Comparison of ENCODE assay signal across 22 cellular contexts in genomic region chr9:125969462-125969861, GRCh38.
A peak's percentile ranks its signal among the peaks of the same experiment; 100 is the strongest.
DNase-seq lines count a peak whose midpoint lies in the region; ATAC-seq and TF ChIP-seq lines count a peak whose summit lies in the region.
"Had no signal": no experiment of that assay in that cellular context is flagged by ENCODE, and none has a peak within 500 bp of the region (broad histone marks: within the 10 kb centered on the region; RNA-seq: fewer than 3 reads in every experiment).

No MANE protein-coding gene starts in this region.

- intact Hi-C loops in MCF 10A (cut with micrococcal nuclease) (no loop called here), breast epithelium (cut with DNase I; ENCODE audit: low total_unique reads) (no loop called here)

- BruUV-seq in MCF 10A (replicated peaks; lab: Mats Ljungman, UMichigan): no TSS peak

- no peak overlapping the region for H3K27ac ChIP-seq in breast epithelium
- no peak overlapping the region for H3K27ac ChIP-seq in lung (ENCODE audit: low read depth in 1 of 2, low read length in 1 of 2)
- H3K27ac ChIP-seq: 22Rv1, A549 had no signal

- TF ChIP-seq POLR2A in breast epithelium (IDR thresholded peaks at IDR 0.05): no peak

- H3K36me3 ChIP-seq in breast epithelium (no peaks in the 10 kb centered on the region), lung (ENCODE audit: control insufficient read depth in 2 of 2, insufficient read depth in 2 of 2, low read length in 2 of 2) (peaks cover 0 to 6% of the 10 kb centered on the region in 2 donors)

- H3K9me3 ChIP-seq in breast epithelium: peaks cover 0 to under 1% of the 10 kb centered on the region in 2 donors
- peaks cover 0 to 4% of the 10 kb centered on the region in 2 donors for H3K9me3 ChIP-seq in lung (ENCODE audit: control insufficient read depth in 2 of 2, insufficient read depth in 1 of 2, low read length in 1 of 2)
- H3K9me3 ChIP-seq: A549 had no signal

- TF ChIP-seq CTCF in MCF 10A (IDR thresholded peaks at IDR 0.05; ENCODE audit: unreplicated experiment): no peak
- TF ChIP-seq CTCF in breast epithelium (IDR thresholded peaks at IDR 0.05): no peak
- no peak for TF ChIP-seq CTCF in lung (IDR thresholded peaks at IDR 0.05; ENCODE audit: control extremely low read depth, extremely low read depth)
- no peak for TF ChIP-seq CTCF in osteocyte (IDR thresholded peaks at IDR 0.05)
- no peak for TF ChIP-seq CTCF in GM10266 (IDR thresholded peaks at IDR 0.05; ENCODE audit: control insufficient read depth, insufficient read depth, low read depth, missing control alignments)

- H3K9me3 Mint-ChIP-seq in MCF 10A (ENCODE audit: unreplicated experiment) (no peaks in the 10 kb centered on the region), osteocyte (ENCODE audit: unreplicated experiment) (no peaks in the 10 kb centered on the region)
- H3K9me3 Mint-ChIP-seq: CD8-positive, alpha-beta memory T cell; HFFc6 had no signal

- H3K36me3 Mint-ChIP-seq in MCF 10A (ENCODE audit: insufficient read depth, unreplicated experiment): peaks cover 20% of the 10 kb centered on the region
- peaks cover 13% of the 10 kb centered on the region for H3K36me3 Mint-ChIP-seq in osteocyte (ENCODE audit: unreplicated experiment)

- CTCF ChIA-PET in MCF 10A (lab: Yijun Ruan, JAX): no interaction called here

- POLR2A ChIA-PET in MCF 10A (lab: Yijun Ruan, JAX): no interaction called here

- no peak overlapping the region for H3K4me3 Mint-ChIP-seq in MCF 10A (ENCODE audit: unreplicated experiment)
- H3K4me3 Mint-ChIP-seq in osteocyte (ENCODE audit: unreplicated experiment): no peak overlapping the region
- H3K4me3 Mint-ChIP-seq: CD4-positive, CD25-positive, alpha-beta regulatory T cell; CD8-positive, alpha-beta memory T cell; HFFc6 had no signal

- H3K4me1 Mint-ChIP-seq in MCF 10A (ENCODE audit: insufficient read depth, unreplicated experiment) (peaks cover 16% of the 10 kb centered on the region), osteocyte (ENCODE audit: unreplicated experiment) (no peaks in the 10 kb centered on the region)

- no peaks in the 10 kb centered on the region for H3K4me1 ChIP-seq in breast epithelium
- peaks cover 0 to 2% of the 10 kb centered on the region in 2 donors for H3K4me1 ChIP-seq in lung (ENCODE audit: control insufficient read depth in 2 of 2, insufficient read depth in 2 of 2, low read length in 2 of 2)
- H3K4me1 ChIP-seq: A549 had no signal

- DNase-seq in MCF 10A (ENCODE audit: unreplicated experiment) (no peak), breast epithelium (ENCODE audit: low spot score in 2 of 2) (no peak), lung (ENCODE audit: low spot score) (peak; percentile 20), osteocyte (ENCODE audit: extremely low spot score, unreplicated experiment) (peak; percentile 66), NCI-H1436 (lab: John Stamatoyannopoulos, UW) (no peak), GM10266 (ENCODE audit: extremely low spot score) (no peak)
- DNase-seq: C1 segment of cervical spinal cord; CD4-positive, CD25-positive, alpha-beta regulatory T cell; CD8-positive, alpha-beta memory T cell; COR-L47; DMS 273 treated with DMSO at 0.1 percent for 48 hours; DMS53; DND-41; EL; GOT3; H7; HFFc6; IMR-90 had no signal

- H3K4me3 ChIP-seq in breast epithelium (no peak overlapping the region), lung (no peak overlapping the region)
- H3K4me3 ChIP-seq: A549 had no signal

- H3K27me3 Mint-ChIP-seq in MCF 10A (ENCODE audit: insufficient read depth, unreplicated experiment): no peaks in the 10 kb centered on the region
- no peaks in the 10 kb centered on the region for H3K27me3 Mint-ChIP-seq in osteocyte (ENCODE audit: unreplicated experiment)
- H3K27me3 Mint-ChIP-seq: CD4-positive, CD25-positive, alpha-beta regulatory T cell; CD8-positive, alpha-beta memory T cell had no signal

- H3K27ac Mint-ChIP-seq in MCF 10A (ENCODE audit: low read depth, unreplicated experiment): peak overlapping the region; percentile 67
- H3K27ac Mint-ChIP-seq in osteocyte (ENCODE audit: unreplicated experiment): no peak overlapping the region
- H3K27ac Mint-ChIP-seq: CD8-positive, alpha-beta memory T cell; HFFc6 had no signal

- ATAC-seq in lung (ENCODE audit: insufficient read depth, low FRiP score) (no peak), GM21367 (IDR thresholded peaks at IDR 0.05; ENCODE audit: unreplicated experiment) (no peak)
- ATAC-seq: A549, HCT116 had no signal

- H3K27me3 ChIP-seq in breast epithelium (no peaks in the 10 kb centered on the region), lung (ENCODE audit: control insufficient read depth, insufficient read depth) (no peaks in the 10 kb centered on the region)

- WGBS in lung, 2 donors: 85 to 88% methylated on average over 5 of the region's 5 CpGs

Comparison
In these comparisons a context has a peak if more than half of its experiments do, and no peak if none do; other contexts are left out.
1. DNase-seq: peak in lung (single experiment) and osteocyte (single experiment); none in MCF 10A (single experiment), breast epithelium (0 of 2), NCI-H1436 (single experiment) and GM10266 (single experiment).